ENCODE assay signal across 13 cellular contexts in the genomic region with DNA sequence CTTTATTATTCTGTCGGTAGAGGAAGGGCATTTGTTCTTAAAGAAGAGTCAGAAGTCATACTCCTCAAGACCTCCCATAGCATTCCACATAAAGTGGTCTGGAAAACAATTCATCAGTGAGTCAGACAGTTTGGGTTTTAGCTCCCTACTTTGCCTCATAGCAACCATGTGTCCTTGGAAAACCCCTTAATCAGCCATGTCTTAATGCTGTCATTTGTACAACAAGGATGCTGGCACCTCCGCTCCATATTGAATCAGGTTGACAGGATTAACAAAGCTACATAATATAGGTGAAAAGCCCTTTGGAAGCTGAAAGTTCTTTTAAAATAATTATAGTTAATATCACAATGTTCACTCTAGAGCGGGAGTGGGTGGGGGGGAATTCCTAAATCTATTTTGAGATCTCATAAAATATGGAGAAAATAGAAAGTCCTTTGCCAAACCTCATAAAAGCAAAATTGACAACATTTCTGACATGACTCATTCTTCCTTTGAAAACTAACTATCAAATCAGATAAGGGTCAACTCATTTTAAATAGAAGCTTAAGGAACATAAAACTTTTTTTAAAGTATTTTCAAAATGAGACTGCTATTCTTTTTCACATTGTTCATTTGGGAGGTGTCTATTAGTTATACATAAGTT. TPM values are rescaled to one million over a fixed set of nuclear protein-coding genes. Genes with fewer than 3 reads are reported as not detected.
DNase-seq lines count a peak whose midpoint lies in the region; ATAC-seq and TF ChIP-seq lines count a peak whose summit lies in the region.
"Had no signal": no experiment of that assay in that cellular context is flagged by ENCODE, and none has a peak within 500 bp of the region (broad histone marks: within the 10 kb centered on the region; RNA-seq: fewer than 3 reads in every experiment).

No MANE protein-coding gene starts in this region.

- no peaks in the 10 kb centered on the region for H3K79me2 ChIP-seq in mammary epithelial cell (ENCODE audit: insufficient read depth, low read length)

- H3K4me1 ChIP-seq in mammary epithelial cell (ENCODE audit: insufficient read depth, low read length) (no peaks in the 10 kb centered on the region), mesodermal cell (ENCODE audit: control insufficient read depth, insufficient read depth, low read length, poor library complexity, severe bottlenecking) (no peaks in the 10 kb centered on the region)

- H3K4me2 ChIP-seq in mammary epithelial cell (ENCODE audit: insufficient read depth, low read depth, low read length), result no peak overlapping the region

- H3K36me3 ChIP-seq in mammary epithelial cell (ENCODE audit: insufficient read depth, low read length) (no peaks in the 10 kb centered on the region), mesodermal cell (ENCODE audit: control insufficient read depth, insufficient read depth, low read length) (no peaks in the 10 kb centered on the region)

- H3K27me3 ChIP-seq in mammary epithelial cell (ENCODE audit: insufficient read depth, low read length), result no peaks in the 10 kb centered on the region

- WGBS in mammary epithelial cell (ENCODE audit: low coverage, missing lambda C conversion rate), result 51% methylated on average over 3 of the region's 3 CpGs
- WGBS in mesodermal cell (ENCODE audit: insufficient coverage in 2 of 2), 2 experiments, result no CpG with 5 or more reads among the region's 3 CpGs

- intact Hi-C loops in mammary epithelial cell (cut with micrococcal nuclease), result no loop called here

- DNase-seq in D341Med (ENCODE audit: low spot score) (peak; percentile 30), LoVo (ENCODE audit: low spot score) (peak; percentile 14), mammary epithelial cell (peak; percentile 60), NCI-H748 (lab: John Stamatoyannopoulos, UW; ENCODE audit: unreplicated experiment) (no peak), Kasumi-1 (lab: John Stamatoyannopoulos, UW) (no peak), hypothalamus (lab: John Stamatoyannopoulos, UW) (no peak)
- DNase-seq: CD4-positive, CD25-positive, alpha-beta regulatory T cell; hippocampal formation; midbrain; NCI-H2227 treated with DMSO at 0.1 percent for 48 hours had no signal

- in situ Hi-C loops in mammary epithelial cell (cut with MboI; ENCODE audit: low sequenced_read_pairs in 2 of 2), result no loop called here

- CTCF ChIA-PET in mammary epithelial cell (lab: Charles Lee; ENCODE audit: low non-redundant PET), result no interaction called here

- H3K9me3 ChIP-seq in mammary epithelial cell (replicated peaks; ENCODE audit: insufficient read depth, low read length) (no peaks in the 10 kb centered on the region), mesodermal cell (ENCODE audit: control insufficient read depth, low read length) (no peaks in the 10 kb centered on the region)

- dilution Hi-C loops in mammary epithelial cell (cut with HindIII; ENCODE audit: low sequenced_read_pairs), result no loop called here

- H2AFZ ChIP-seq in mammary epithelial cell (ENCODE audit: low read depth, low read length), result no peak overlapping the region

- no peak overlapping the region for H3K9ac ChIP-seq in mammary epithelial cell (ENCODE audit: insufficient read depth, low read length)

- ATAC-seq in GM21723 (IDR thresholded peaks at IDR 0.05; ENCODE audit: unreplicated experiment), result no peak

- H3K4me3 ChIP-seq in mammary epithelial cell (replicated peaks in 1 of 3; ENCODE audit: insufficient read depth in 1 of 3, low read depth in 2 of 3, low read length in 3 of 3) (no peak overlapping the region), mesodermal cell (ENCODE audit: extremely low read depth, insufficient read depth, low read length, poor library complexity, severe bottlenecking) (no peak overlapping the region)
- H3K4me3 ChIP-seq: coronary artery had no signal

- no peaks in the 10 kb centered on the region for H4K20me1 ChIP-seq in mammary epithelial cell (ENCODE audit: insufficient read depth, low read length)

- BruUV-seq in mammary epithelial cell (replicated peaks; lab: Mats Ljungman, UMichigan), result no TSS peak

- H3K27ac ChIP-seq in mammary epithelial cell (ENCODE audit: insufficient read depth, low read depth, low read length), result no peak overlapping the region
- H3K27ac ChIP-seq in mesodermal cell (ENCODE audit: low read depth, low read length, severe bottlenecking), result peak overlapping the region; percentile 11
- H3K27ac ChIP-seq: coronary artery had no signal

- TF ChIP-seq CTCF in mammary epithelial cell (conservative IDR thresholded peaks at IDR 0.05 in 1 of 2, IDR thresholded peaks at IDR 0.05 in 1 of 2; ENCODE audit: extremely low read depth in 1 of 2, insufficient read depth in 1 of 2, low read depth in 1 of 2, low read length in 2 of 2), result no peak

RNA-seq across cellular contexts. Expression of a gene that starts 37.3 kb away (rescaled TPM):
- total RNA-seq in mammary epithelial cell, result 1 to 10 TPM in 1 of 2 donors, under 1 TPM in 1; 0.24 to 9.2 TPM
- 0.32 TPM for polyA plus RNA-seq in mammary epithelial cell
- polyA minus RNA-seq in mammary epithelial cell, result not detected
- polyA plus RNA-seq in mesodermal cell (2013, experiment 1 of 2), result 12.1 TPM
- polyA plus RNA-seq in mesodermal cell (2013, experiment 2 of 2), result 16.5 TPM
- polyA plus RNA-seq: CD4-positive, CD25-positive, alpha-beta regulatory T cell had no signal

Comparison
In these comparisons a context has a peak if more than half of its experiments do, and no peak if none do; other contexts are left out.
1. DNase-seq: peak in D341Med (single experiment), LoVo (single experiment) and mammary epithelial cell (single experiment); none in NCI-H748 (single experiment), Kasumi-1 (0 of 2) and hypothalamus (0 of 51).